ENCODE assay signal across 13 cellular contexts in genomic region chr7:140655511-140656408, GRCh38. TPM values are rescaled to one million over a fixed set of nuclear protein-coding genes. Genes with fewer than 3 reads are reported as not detected.
A peak's percentile ranks its signal among the peaks of the same experiment; 100 is the strongest.
DNase-seq lines count a peak whose midpoint lies in the region; ATAC-seq and TF ChIP-seq lines count a peak whose summit lies in the region.
"Had no signal": no experiment of that assay in that cellular context is flagged by ENCODE, and none has a peak within 500 bp of the region (broad histone marks: within the 10 kb centered on the region; RNA-seq: fewer than 3 reads in every experiment).

No MANE protein-coding gene starts in this region.

- H3K27ac ChIP-seq in CD4-positive, alpha-beta memory T cell (ENCODE audit: low read depth, low read length): no peak overlapping the region
- H3K27ac ChIP-seq in OCI-LY7 (ENCODE audit: low read depth, low read length, poor library complexity, severe bottlenecking) (no peak overlapping the region), gastrocnemius medialis (peak overlapping the region; percentile 68 to 82 (median 78)), neural progenitor cell (no peak overlapping the region)
- H3K27ac ChIP-seq: SJCRH30 had no signal

- TF ChIP-seq CTCF in OCI-LY7 (conservative IDR thresholded peaks at IDR 0.05; ENCODE audit: low read length): no peak
- no peak for TF ChIP-seq CTCF in gastrocnemius medialis (IDR thresholded peaks at IDR 0.05 in 4 of 5, conservative IDR thresholded peaks at IDR 0.05 in 1 of 5)
- TF ChIP-seq CTCF in neural progenitor cell (IDR thresholded peaks at IDR 0.05): no peak

- H3K9me3 ChIP-seq in CD4-positive, alpha-beta memory T cell (ENCODE audit: control insufficient read depth in 1 of 2, low read length in 2 of 2): no peaks in the 10 kb centered on the region
- no peaks in the 10 kb centered on the region for H3K9me3 ChIP-seq in OCI-LY7 (ENCODE audit: low read length)
- H3K9me3 ChIP-seq in endocrine pancreas (ENCODE audit: control insufficient read depth, low read length): no peaks in the 10 kb centered on the region
- no peaks in the 10 kb centered on the region for H3K9me3 ChIP-seq in gastrocnemius medialis
- H3K9me3 ChIP-seq in neural progenitor cell (ENCODE audit: low read depth): no peaks in the 10 kb centered on the region
- H3K9me3 ChIP-seq: pancreas, SJCRH30 had no signal

- BruUV-seq in OCI-LY7 (replicated peaks; lab: Mats Ljungman, UMichigan): no TSS peak

- peaks cover 0 to 12% of the 10 kb centered on the region in 2 donors for H3K27me3 Mint-ChIP-seq in CD4-positive, alpha-beta memory T cell
- H3K27me3 Mint-ChIP-seq in neural progenitor cell (ENCODE audit: insufficient read depth, low read depth): peaks cover 3% of the 10 kb centered on the region

- POLR2A ChIA-PET in CD4-positive, alpha-beta memory T cell (lab: Charles Lee; ENCODE audit: partially characterized antibody): interaction anchor here (0.7 to 2.7 kb wide), 2 partner anchors 13 to 17 kb away, joined by 4 to 11 read pairs; partner anchors contain the start of gene ADCK2
- POLR2A ChIA-PET in OCI-LY7 (lab: Charles Lee): interaction anchor here (0.6 to 1.6 kb wide), 6 partner anchors 11 to 605 kb away, joined by 3 to 4 read pairs (median 4); no protein-coding TSS in a partner anchor

- no peak overlapping the region for H3K9ac ChIP-seq in endocrine pancreas (ENCODE audit: control insufficient read depth, insufficient read depth, low read length)
- H3K9ac ChIP-seq in neural progenitor cell: no peak overlapping the region

- H3K4me1 ChIP-seq in CD4-positive, alpha-beta memory T cell (ENCODE audit: insufficient read depth, low read length): peaks cover 17% of the 10 kb centered on the region
- H3K4me1 ChIP-seq in OCI-LY7 (ENCODE audit: insufficient read depth, low read length, poor library complexity, severe bottlenecking) (peaks cover 9% of the 10 kb centered on the region), endocrine pancreas (ENCODE audit: control insufficient read depth, insufficient read depth, low read length) (no peaks in the 10 kb centered on the region), gastrocnemius medialis (peaks cover 23% of the 10 kb centered on the region in 2 donors), neural progenitor cell (no peaks in the 10 kb centered on the region)
- H3K4me1 ChIP-seq: SJCRH30 had no signal

- intact Hi-C loops in CD4-positive, alpha-beta memory T cell (cut with micrococcal nuclease): no loop called here
- intact Hi-C loops in OCI-LY7 (cut with micrococcal nuclease; ENCODE audit: unreplicated experiment) (no loop called here), gastrocnemius medialis (cut with DNase I; ENCODE audit: low total_unique reads) (loop anchor here (1.0 to 10.0 kb wide), 2 partner anchors 17 to 481 kb away; partner anchors contain the start of genes ADCK2 and KDM7A)

- in situ Hi-C loops in gastrocnemius medialis (cut with MboI; ENCODE audit: low sequenced_read_pairs in 4 of 4): loop anchor here in 3 of 4 donors (5.0 to 10.0 kb wide), 3 partner anchors 133 to 141 kb away; no protein-coding TSS in a partner anchor

- no peaks in the 10 kb centered on the region for H3K9me2 ChIP-seq in OCI-LY7 (ENCODE audit: insufficient read depth, low read length)

- no peak overlapping the region for H3K4me3 ChIP-seq in CD4-positive, alpha-beta memory T cell (ENCODE audit: low read length in 2 of 2)
- H3K4me3 ChIP-seq in OCI-LY7 (ENCODE audit: low read depth, low read length, poor library complexity, severe bottlenecking) (no peak overlapping the region), endocrine pancreas (ENCODE audit: control insufficient read depth, insufficient read depth, low read length) (peak overlapping the region; percentile 51), gastrocnemius medialis (peak overlapping the region in 2 of 4 donors; percentile 47 to 50), neural progenitor cell (no peak overlapping the region)

- H4K20me1 ChIP-seq in OCI-LY7 (ENCODE audit: insufficient read depth, low read length) (no peaks in the 10 kb centered on the region), neural progenitor cell (ENCODE audit: low read depth) (no peaks in the 10 kb centered on the region)

- H3K4me1 Mint-ChIP-seq in CD4-positive, alpha-beta memory T cell: peaks cover 18 to 24% (median 20%) of the 10 kb centered on the region in 4 donors
- H3K4me1 Mint-ChIP-seq in neural progenitor cell: peaks cover 4% of the 10 kb centered on the region

- ATAC-seq in gastrocnemius medialis (no peak), GM19397 (IDR thresholded peaks at IDR 0.05; ENCODE audit: unreplicated experiment) (no peak)

- no peaks in the 10 kb centered on the region for H3F3A ChIP-seq in neural progenitor cell (ENCODE audit: low read depth)

- no peaks in the 10 kb centered on the region for H3K9me3 Mint-ChIP-seq in CD4-positive, alpha-beta memory T cell
- H3K9me3 Mint-ChIP-seq in neural progenitor cell: no peaks in the 10 kb centered on the region

- H3K79me2 ChIP-seq in OCI-LY7 (ENCODE audit: insufficient read depth, low read depth, low read length): no peaks in the 10 kb centered on the region
- no peaks in the 10 kb centered on the region for H3K79me2 ChIP-seq in neural progenitor cell (ENCODE audit: low read depth)

- CTCF ChIA-PET in CD4-positive, alpha-beta memory T cell (lab: Charles Lee; ENCODE audit: partially characterized antibody): interaction anchor here (1.2 to 2.5 kb wide), 3 partner anchors 13 to 179 kb away, joined by 3 to 15 read pairs (median 3); no protein-coding TSS in a partner anchor
- CTCF ChIA-PET in OCI-LY7 (lab: Charles Lee; ENCODE audit: unreplicated experiment): no interaction called here

- H3K36me3 ChIP-seq in CD4-positive, alpha-beta memory T cell (ENCODE audit: insufficient read depth, low read length): no peaks in the 10 kb centered on the region
- H3K36me3 ChIP-seq in OCI-LY7 (ENCODE audit: insufficient read depth, low read length): no peaks in the 10 kb centered on the region
- no peaks in the 10 kb centered on the region for H3K36me3 ChIP-seq in endocrine pancreas (ENCODE audit: control insufficient read depth, insufficient read depth, low read length)
- H3K36me3 ChIP-seq in gastrocnemius medialis: no peaks in the 10 kb centered on the region
- no peaks in the 10 kb centered on the region for H3K36me3 ChIP-seq in neural progenitor cell
- H3K36me3 ChIP-seq: pancreas, SJCRH30 had no signal

- peak overlapping the region; percentile 84; the same call in 1 of the 2 replicates for H2AFZ ChIP-seq in OCI-LY7 (ENCODE audit: low read length)
- no peak overlapping the region for H2AFZ ChIP-seq in neural progenitor cell (replicated peaks)

- no peak for DNase-seq in CD4-positive, alpha-beta memory T cell
- no peak for DNase-seq in OCI-LY7 (ENCODE audit: low spot score)
- DNase-seq in gastrocnemius medialis: no peak
- no peak for DNase-seq in stimulated activated CD4-positive, alpha-beta T cell treated with anti-CD3 and anti-CD28 coated beads, Interleukin-1b, Interleukin-23, amount 100 ng/mL, for 48 hours
- DNase-seq in stimulated activated CD8-positive, alpha-beta memory T cell treated with anti-CD3 and anti-CD28 coated beads, Interleukin-4, amount 100 ng/mL, for 48 hours: no peak
- DNase-seq in neural progenitor cell (ENCODE audit: low spot score): no peak
- DNase-seq: H7, NCI-H2171 had no signal

- peak overlapping the region in 7 of 8 donors; percentile 86 to 94 (median 91) for H3K4me3 Mint-ChIP-seq in CD4-positive, alpha-beta memory T cell
- no peak overlapping the region for H3K4me3 Mint-ChIP-seq in neural progenitor cell

- H3K4me2 ChIP-seq in OCI-LY7 (ENCODE audit: low read length) (peak overlapping the region; percentile 62), neural progenitor cell (no peak overlapping the region)

- no peaks in the 10 kb centered on the region for H3K36me3 Mint-ChIP-seq in CD4-positive, alpha-beta memory T cell
- H3K36me3 Mint-ChIP-seq in neural progenitor cell: no peaks in the 10 kb centered on the region

- H3K27ac Mint-ChIP-seq in CD4-positive, alpha-beta memory T cell: peak overlapping the region; percentile 70 to 94 (median 91)
- H3K27ac Mint-ChIP-seq in neural progenitor cell: no peak overlapping the region

- H3K27me3 ChIP-seq in CD4-positive, alpha-beta memory T cell (ENCODE audit: insufficient read depth, low read length): no peaks in the 10 kb centered on the region
- H3K27me3 ChIP-seq in endocrine pancreas (ENCODE audit: control insufficient read depth, insufficient read depth, low read length): no peaks in the 10 kb centered on the region
- no peaks in the 10 kb centered on the region for H3K27me3 ChIP-seq in gastrocnemius medialis
- H3K27me3 ChIP-seq in neural progenitor cell: no peaks in the 10 kb centered on the region
- H3K27me3 ChIP-seq: dorsolateral prefrontal cortex, pancreas, SJCRH30 had no signal

- TF ChIP-seq POLR2A in gastrocnemius medialis (IDR thresholded peaks at IDR 0.05): no peak

RNA-seq across cellular contexts. Expression of gene DENND2A, which starts 15.1 kb away (rescaled TPM):
- not detected for total RNA-seq in CD4-positive, alpha-beta memory T cell
- not detected for polyA plus RNA-seq in CD4-positive, alpha-beta memory T cell
- 0.35 and 0.59 TPM in 2 replicates for total RNA-seq in OCI-LY7 (2014; rRNA removed; shearing (Covaris generic))
- total RNA-seq in OCI-LY7 (2022) (0.13 TPM in 1 of 2 replicates, not detected in the other), gastrocnemius medialis (1 to 10 TPM in 3 of 4 donors, under 1 TPM in 1; 0.73 to 2.6 (median 1.6) TPM), neural progenitor cell (ENCODE audit: low replicate concordance) (23.7 and 27.0 TPM in 2 replicates)

RNA-seq across cellular contexts. Expression of gene ADCK2, which starts 17.0 kb away (rescaled TPM):
- total RNA-seq in CD4-positive, alpha-beta memory T cell: 10 to 100 TPM; 18.6 to 19.2 TPM
- polyA plus RNA-seq in CD4-positive, alpha-beta memory T cell: 10 to 100 TPM; 24.9 to 36.0 TPM
- total RNA-seq in OCI-LY7 (2014; rRNA removed; shearing (Covaris generic)): 56.9 and 60.2 TPM in 2 replicates
- total RNA-seq in OCI-LY7 (2022) (41.1 and 45.8 TPM in 2 replicates), gastrocnemius medialis (10 to 100 TPM; 19.7 to 27.2 (median 23.3) TPM), neural progenitor cell (ENCODE audit: low replicate concordance) (7.8 and 12.3 TPM in 2 replicates)

RNA-seq across cellular contexts. Expression of gene NDUFB2, which starts 40.7 kb away (rescaled TPM):
- total RNA-seq in CD4-positive, alpha-beta memory T cell: 10 to 100 TPM; 94.4 to 98.6 TPM
- 100 to 1,000 TPM; 410 to 639 TPM for polyA plus RNA-seq in CD4-positive, alpha-beta memory T cell
- total RNA-seq in OCI-LY7 (2014; rRNA removed; shearing (Covaris generic)): 139 and 158 TPM in 2 replicates
- total RNA-seq in OCI-LY7 (2022) (87.3 and 114 TPM in 2 replicates), gastrocnemius medialis (100 to 1,000 TPM; 449 to 793 (median 538) TPM), neural progenitor cell (ENCODE audit: low replicate concordance) (241 and 310 TPM in 2 replicates)

Comparison
In these comparisons a context has a peak if more than half of its experiments do, and no peak if none do; other contexts are left out.
1. H3K27ac ChIP-seq: peak in gastrocnemius medialis (4 of 4); none in CD4-positive, alpha-beta memory T cell (single experiment), OCI-LY7 (single experiment) and neural progenitor cell (single experiment).